In genomic region chr14:106768972-106769700, GRCh38 we compare ENCODE assay signal across 7 cellular contexts.
DNase-seq lines count a peak whose midpoint lies in the region; ATAC-seq and TF ChIP-seq lines count a peak whose summit lies in the region.
"Not testable (repeated sequence)": the region's sequence is repeated elsewhere in the genome, so short reads cannot be mapped to it uniquely, and the experiment has no call there.

No MANE protein-coding gene starts in this region.

- H2AFZ ChIP-seq in Loucy (ENCODE audit: low read length): not testable (repeated sequence)

- DNase-seq in CD4-positive, alpha-beta memory T cell; activated CD4-positive, alpha-beta T cell treated with anti-CD3 and anti-CD28 coated beads for 36 hours: not testable (repeated sequence)
- peak; percentile 0 for DNase-seq in kidney tubule cell (ENCODE audit: low spot score)

- H3F3A ChIP-seq in Loucy (ENCODE audit: low read depth): peaks cover 12% of the 10 kb centered on the region

- not testable (repeated sequence) for H3K79me2 ChIP-seq in Loucy (ENCODE audit: insufficient read depth, low read length)

- not testable (repeated sequence) for H3K9me2 ChIP-seq in Loucy (replicated peaks; ENCODE audit: low read depth, low read length)

- POLR2A ChIA-PET in CD4-positive, alpha-beta memory T cell (lab: Charles Lee; ENCODE audit: partially characterized antibody); activated CD4-positive, alpha-beta T cell treated with anti-CD3 and anti-CD28 coated beads for 36 hours (lab: Charles Lee): not testable (repeated sequence)

- H3K27ac ChIP-seq in CD4-positive, alpha-beta memory T cell (ENCODE audit: low read depth, low read length): not testable (repeated sequence)

- H3K4me2 ChIP-seq in Loucy (ENCODE audit: low read depth, low read length, poor library complexity, severe bottlenecking): peak overlapping the region; percentile 65

- intact Hi-C loops in CD4-positive, alpha-beta memory T cell (cut with micrococcal nuclease): loop anchor here (10.0 kb wide), 1 partner anchor 54 kb away; no protein-coding TSS in a partner anchor
- intact Hi-C loops in activated CD4-positive, alpha-beta T cell treated with anti-CD3 and anti-CD28 coated beads for 36 hours (cut with DNase I, micrococcal nuclease): loop anchor here in 1 of 2 experiments (1.0 to 10.0 kb wide), 2 partner anchors 47 to 634 kb away; no protein-coding TSS in a partner anchor

- not testable (repeated sequence) for H3K9me3 ChIP-seq in CD4-positive, alpha-beta memory T cell (ENCODE audit: control insufficient read depth in 1 of 2, low read length in 2 of 2); Loucy (ENCODE audit: insufficient read depth, low read depth, low read length)

- H3K4me1 Mint-ChIP-seq in CD4-positive, alpha-beta memory T cell: peaks cover 30 to 54% (median 42%) of the 10 kb centered on the region in 4 donors
- peaks cover 34% of the 10 kb centered on the region for H3K4me1 Mint-ChIP-seq in activated CD4-positive, alpha-beta T cell treated with anti-CD3 and anti-CD28 coated beads for 36 hours
- H3K4me1 Mint-ChIP-seq in activated naive CD4-positive, alpha-beta T cell treated with anti-CD3 and anti-CD28 coated beads, Interleukin-2, amount 50 U/mL, for 24 hours: peaks cover 36% of the 10 kb centered on the region
- H3K4me1 Mint-ChIP-seq in stimulated activated naive CD8-positive, alpha-beta T cell treated with anti-CD3 and anti-CD28 coated beads, Interleukin-15, Interleukin-2, amounts not matched to agents 100 ng/mL and 50 ng/mL, for 24 hours (ENCODE audit: low read depth): peaks cover 29% of the 10 kb centered on the region

- TF ChIP-seq POLR2A in Raji (IDR thresholded peaks at IDR 0.05; ENCODE audit: insufficient read depth, low read depth, low read length): peak; percentile 36; the same call in 1 of the 2 replicates

- not testable (repeated sequence) for H4K20me1 ChIP-seq in Loucy (ENCODE audit: insufficient read depth, low read length, poor library complexity, severe bottlenecking)

- ATAC-seq in activated CD4-positive, alpha-beta T cell treated with anti-CD3 and anti-CD28 coated beads for 36 hours: not testable (repeated sequence)

- not testable (repeated sequence) for H3K27me3 ChIP-seq in CD4-positive, alpha-beta memory T cell (ENCODE audit: insufficient read depth, low read length); Loucy (ENCODE audit: insufficient read depth, low read length, poor library complexity, severe bottlenecking)

- H3K36me3 Mint-ChIP-seq in CD4-positive, alpha-beta memory T cell; activated CD4-positive, alpha-beta T cell treated with anti-CD3 and anti-CD28 coated beads for 36 hours (ENCODE audit: low read depth); activated naive CD4-positive, alpha-beta T cell treated with anti-CD3 and anti-CD28 coated beads, Interleukin-2, amount 50 U/mL, for 24 hours; stimulated activated naive CD8-positive, alpha-beta T cell treated with anti-CD3 and anti-CD28 coated beads, Interleukin-15, Interleukin-2, amounts not matched to agents 100 ng/mL and 50 ng/mL, for 24 hours (ENCODE audit: low read depth): not testable (repeated sequence)

- not testable (repeated sequence) for H3K4me3 ChIP-seq in CD4-positive, alpha-beta memory T cell (ENCODE audit: low read length in 2 of 2)
- peak overlapping the region; percentile 47 for H3K4me3 ChIP-seq in Loucy (ENCODE audit: low read length, poor library complexity, severe bottlenecking)

- peaks cover 34% of the 10 kb centered on the region for H3K4me1 ChIP-seq in CD4-positive, alpha-beta memory T cell (ENCODE audit: insufficient read depth, low read length)
- peaks cover 63% of the 10 kb centered on the region for H3K4me1 ChIP-seq in Loucy (ENCODE audit: insufficient read depth, low read length, poor library complexity, severe bottlenecking)

- not testable (repeated sequence) for H3K27me3 Mint-ChIP-seq in CD4-positive, alpha-beta memory T cell; activated CD4-positive, alpha-beta T cell treated with anti-CD3 and anti-CD28 coated beads for 36 hours; activated naive CD4-positive, alpha-beta T cell treated with anti-CD3 and anti-CD28 coated beads, Interleukin-2, amount 50 U/mL, for 24 hours; stimulated activated naive CD8-positive, alpha-beta T cell treated with anti-CD3 and anti-CD28 coated beads, Interleukin-15, Interleukin-2, amounts not matched to agents 100 ng/mL and 50 ng/mL, for 24 hours

- peak overlapping the region in 3 of 8 donors; percentile 1 to 82 (median 49) for H3K4me3 Mint-ChIP-seq in CD4-positive, alpha-beta memory T cell
- H3K4me3 Mint-ChIP-seq in activated CD4-positive, alpha-beta T cell treated with anti-CD3 and anti-CD28 coated beads for 36 hours; activated naive CD4-positive, alpha-beta T cell treated with anti-CD3 and anti-CD28 coated beads, Interleukin-2, amount 50 U/mL, for 24 hours; stimulated activated naive CD8-positive, alpha-beta T cell treated with anti-CD3 and anti-CD28 coated beads, Interleukin-15, Interleukin-2, amounts not matched to agents 100 ng/mL and 50 ng/mL, for 24 hours: not testable (repeated sequence)

- H3K27ac Mint-ChIP-seq in CD4-positive, alpha-beta memory T cell: peak overlapping the region in 5 of 7 donors; percentile 17 to 91 (median 80)
- peak overlapping the region; percentile 6 for H3K27ac Mint-ChIP-seq in activated CD4-positive, alpha-beta T cell treated with anti-CD3 and anti-CD28 coated beads for 36 hours
- peak overlapping the region; percentile 26 for H3K27ac Mint-ChIP-seq in activated naive CD4-positive, alpha-beta T cell treated with anti-CD3 and anti-CD28 coated beads, Interleukin-2, amount 50 U/mL, for 24 hours
- H3K27ac Mint-ChIP-seq in stimulated activated naive CD8-positive, alpha-beta T cell treated with anti-CD3 and anti-CD28 coated beads, Interleukin-15, Interleukin-2, amounts not matched to agents 100 ng/mL and 50 ng/mL, for 24 hours: peak overlapping the region; percentile 2

- not testable (repeated sequence) for H3K9me3 Mint-ChIP-seq in CD4-positive, alpha-beta memory T cell; activated CD4-positive, alpha-beta T cell treated with anti-CD3 and anti-CD28 coated beads for 36 hours (ENCODE audit: low read depth); activated naive CD4-positive, alpha-beta T cell treated with anti-CD3 and anti-CD28 coated beads, Interleukin-2, amount 50 U/mL, for 24 hours; stimulated activated naive CD8-positive, alpha-beta T cell treated with anti-CD3 and anti-CD28 coated beads, Interleukin-15, Interleukin-2, amounts not matched to agents 100 ng/mL and 50 ng/mL, for 24 hours

- not testable (repeated sequence) for TF ChIP-seq CTCF in Loucy (conservative IDR thresholded peaks at IDR 0.05; ENCODE audit: low read length)

- H3K36me3 ChIP-seq in CD4-positive, alpha-beta memory T cell (ENCODE audit: insufficient read depth, low read length); Loucy (ENCODE audit: insufficient read depth, low read length): not testable (repeated sequence)

- peak overlapping the region; percentile 67 for H3K9ac ChIP-seq in Loucy (ENCODE audit: low read depth, low read length, poor library complexity, severe bottlenecking)

- CTCF ChIA-PET in CD4-positive, alpha-beta memory T cell (lab: Charles Lee; ENCODE audit: partially characterized antibody); activated CD4-positive, alpha-beta T cell treated with anti-CD3 and anti-CD28 coated beads for 36 hours (lab: Charles Lee): not testable (repeated sequence)

Comparison
In these comparisons a context has a peak if more than half of its experiments do, and no peak if none do; other contexts are left out.
1. H3K27ac Mint-ChIP-seq: peak in every context shown above with its lines; median percentile 80 in CD4-positive, alpha-beta memory T cell; 26 in activated naive CD4-positive, alpha-beta T cell treated with anti-CD3 and anti-CD28 coated beads, Interleukin-2, amount 50 U/mL, for 24 hours; 6 in activated CD4-positive, alpha-beta T cell treated with anti-CD3 and anti-CD28 coated beads for 36 hours; 2 in stimulated activated naive CD8-positive, alpha-beta T cell treated with anti-CD3 and anti-CD28 coated beads, Interleukin-15, Interleukin-2, amounts not matched to agents 100 ng/mL and 50 ng/mL, for 24 hours.